12 cellular contexts compared by ENCODE assay signal in the genomic region with DNA sequence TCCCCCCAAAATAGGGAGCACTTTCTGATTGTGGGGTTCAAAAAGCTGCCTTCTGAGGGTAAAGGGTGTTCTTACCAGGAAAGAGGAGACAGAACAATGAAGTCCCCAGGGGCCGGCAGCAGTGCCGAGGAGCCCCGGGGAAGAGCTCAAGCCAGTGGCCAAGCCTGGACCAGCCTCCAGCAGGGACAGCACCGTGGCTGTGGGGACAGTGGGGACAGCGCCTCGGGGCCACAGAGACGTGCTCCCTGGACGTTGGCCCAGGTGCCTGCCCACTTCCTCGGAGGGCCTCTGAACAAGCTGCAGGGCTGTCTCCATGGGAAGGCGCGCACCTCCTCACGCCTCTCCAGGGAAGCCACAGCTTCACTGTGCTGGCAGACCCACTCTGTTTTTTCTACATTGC.
"Had no signal": no experiment of that assay in that cellular context is flagged by ENCODE, and none has a peak within 500 bp of the region (broad histone marks: within the 10 kb centered on the region; RNA-seq: fewer than 3 reads in every experiment).

No MANE protein-coding gene starts in this region.

- ATAC-seq: activated naive CD8-positive, alpha-beta T cell treated with anti-CD3 and anti-CD28 coated beads, Interleukin-2, amount 50 U/mL, for 24 hours had no signal

- H3K4me3 Mint-ChIP-seq: activated naive CD8-positive, alpha-beta T cell treated with anti-CD3 and anti-CD28 coated beads, Interleukin-2, amount 50 U/mL, for 24 hours; neural progenitor cell; T-helper 2 cell treated with Interferon-gamma antibody and Interleukin-4, amounts not matched to agents 5 μg/mL and 100 μg/mL, for 36 hours had no signal

- DNase-seq: activated CD4-positive, alpha-beta T cell treated with anti-CD3 and anti-CD28 coated beads, Interleukin-2, amount 50 U/mL, for 48 hours; activated CD4-positive, CD25-positive, alpha-beta regulatory T cell treated with anti-CD3 and anti-CD28 coated beads, Interleukin-2, amount 50 U/mL, for 72 hours; activated naive CD8-positive, alpha-beta T cell treated with anti-CD3 and anti-CD28 coated beads, Interleukin-2, amount 50 U/mL, for 24 hours; activated T-cell treated with anti-CD3 and anti-CD28 coated beads, Interleukin-2, amount 50 U/mL, for 48 hours; effector CD4-positive, alpha-beta T cell; foreskin melanocyte; mesenchymal stem cell; small intestine; SW 1271; thyroid gland had no signal

- H3K4me1 Mint-ChIP-seq: activated naive CD8-positive, alpha-beta T cell treated with anti-CD3 and anti-CD28 coated beads, Interleukin-2, amount 50 U/mL, for 24 hours had no signal

- H3K27me3 Mint-ChIP-seq: activated naive CD8-positive, alpha-beta T cell treated with anti-CD3 and anti-CD28 coated beads, Interleukin-2, amount 50 U/mL, for 24 hours had no signal

- H3K9me3 Mint-ChIP-seq: activated naive CD8-positive, alpha-beta T cell treated with anti-CD3 and anti-CD28 coated beads, Interleukin-2, amount 50 U/mL, for 24 hours; T-helper 2 cell treated with Interferon-gamma antibody and Interleukin-4, amounts not matched to agents 5 μg/mL and 100 μg/mL, for 36 hours had no signal

- H3K27ac Mint-ChIP-seq: activated naive CD8-positive, alpha-beta T cell treated with anti-CD3 and anti-CD28 coated beads, Interleukin-2, amount 50 U/mL, for 24 hours; neural progenitor cell; T-helper 2 cell treated with Interferon-gamma antibody and Interleukin-4, amounts not matched to agents 5 μg/mL and 100 μg/mL, for 36 hours had no signal
